ENCODE assay signal across 33 cellular contexts in the genomic region with DNA sequence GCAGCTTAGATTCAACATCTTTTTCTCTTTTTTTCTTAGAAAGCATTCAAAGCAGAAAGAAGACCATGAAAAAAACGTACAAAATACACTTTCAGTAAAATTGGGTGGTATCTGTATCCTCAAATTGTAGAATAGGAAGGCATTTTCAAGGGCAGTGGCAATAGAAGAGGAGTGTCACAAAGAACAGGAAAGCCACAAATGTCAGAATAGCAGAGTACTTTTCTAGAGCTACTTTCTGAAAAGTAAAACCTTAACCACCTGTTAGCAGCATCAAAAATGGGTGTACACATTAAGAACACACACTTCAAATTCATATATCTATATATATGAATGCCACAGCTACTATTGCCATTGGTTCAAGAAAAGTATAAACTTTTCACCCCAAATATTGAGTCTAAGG.
"Had no signal": no experiment of that assay in that cellular context is flagged by ENCODE, and none has a peak within 500 bp of the region (broad histone marks: within the 10 kb centered on the region; RNA-seq: fewer than 3 reads in every experiment).

No MANE protein-coding gene starts in this region.

- H3K4me3 Mint-ChIP-seq: activated B cell treated with CpG ODN at 0.5 μM for 24 hours; activated CD8-positive, alpha-beta T cell treated with anti-CD3 and anti-CD28 coated beads for 36 hours; activated naive CD8-positive, alpha-beta T cell; activated T-cell treated with anti-CD3 and anti-CD28 coated beads, Interleukin-2, amount 50 U/mL, for 4 hours; activated T-helper 17 cell treated with anti-CD3 and anti-CD28 coated beads, Interleukin-2, amount 50 U/mL, for 72 hours; central memory CD8-positive, alpha-beta T cell; dendritic cell treated with granulocyte-macrophage colony-stimulating factor and Interleukin-4, amounts not matched to agents 40 ng/mL and 50 ng/mL, for 4 days; endodermal cell; T-helper 17 cell; T-helper 2 cell treated with Interferon-gamma antibody and Interleukin-4, amounts not matched to agents 5 μg/mL and 100 μg/mL, for 36 hours had no signal

- ATAC-seq: activated CD4-positive, CD25-positive, alpha-beta regulatory T cell treated with anti-CD3 and anti-CD28 coated beads, Interleukin-2, amount 50 U/mL, for 24 hours; activated CD8-positive, alpha-beta T cell treated with anti-CD3 and anti-CD28 coated beads for 36 hours; activated T-cell treated with anti-CD3 and anti-CD28 coated beads, Interleukin-2, amount 50 U/mL, for 4 hours; activated T-helper 17 cell treated with anti-CD3 and anti-CD28 coated beads, Interleukin-2, amount 50 U/mL, for 72 hours; foreskin keratinocyte; gastrocnemius medialis; heart left ventricle; T-helper 17 cell had no signal

- H3K27me3 Mint-ChIP-seq: activated CD8-positive, alpha-beta T cell treated with anti-CD3 and anti-CD28 coated beads for 36 hours; activated naive CD8-positive, alpha-beta T cell; activated T-helper 17 cell treated with anti-CD3 and anti-CD28 coated beads, Interleukin-2, amount 50 U/mL, for 72 hours; central memory CD8-positive, alpha-beta T cell; dendritic cell treated with granulocyte-macrophage colony-stimulating factor and Interleukin-4, amounts not matched to agents 40 ng/mL and 50 ng/mL, for 4 days; T-helper 17 cell had no signal

- DNase-seq: activated B cell treated with CpG ODN at 0.5 μM for 24 hours; activated CD4-positive, alpha-beta T cell treated with anti-CD3 and anti-CD28 coated beads for 48 hours; activated CD4-positive, alpha-beta T cell treated with anti-CD3 and anti-CD28 coated beads, Interleukin-2, amount 50 U/mL, for 1 hour; activated CD4-positive, alpha-beta T cell treated with anti-CD3 and anti-CD28 coated beads, Interleukin-2, amount 50 U/mL, for 48 hours; activated CD8-positive, alpha-beta memory T cell treated with anti-CD3 and anti-CD28 coated beads for 24 hours; activated CD8-positive, alpha-beta T cell treated with anti-CD3 and anti-CD28 coated beads for 36 hours; activated effector memory CD4-positive, alpha-beta T cell treated with Interleukin-2 at 50 U/mL for 16 hours; activated gamma-delta T cell treated with Interleukin-2 at 50 U/mL for 16 hours; activated naive CD4-positive, alpha-beta T cell treated with anti-CD3 and anti-CD28 coated beads, Interleukin-2, amount 50 U/mL, for 16 hours; activated naive CD4-positive, alpha-beta T cell treated with Interleukin-2 at 50 U/mL for 16 hours; activated T-cell treated with anti-CD3 and anti-CD28 coated beads, Interleukin-2, amount 50 U/mL, for 4 hours; amniotic stem cell; anterior cingulate cortex; brain microvascular endothelial cell; dorsolateral prefrontal cortex; effector memory CD4-positive, alpha-beta T cell; endodermal cell; erythroblast; foreskin keratinocyte; gastrocnemius medialis; glutamatergic neuron; heart left ventricle; T-helper 17 cell; T1000; WERI-Rb-1 had no signal

- H3K4me3 ChIP-seq: coronary artery, dorsolateral prefrontal cortex, esophagus muscularis mucosa, gastrocnemius medialis, heart left ventricle had no signal

- H3K36me3 ChIP-seq: brain microvascular endothelial cell, esophagus muscularis mucosa, gastrocnemius medialis, heart left ventricle, WERI-Rb-1 had no signal

- H3K27ac Mint-ChIP-seq: activated B cell treated with CpG ODN at 0.5 μM for 24 hours; activated CD8-positive, alpha-beta T cell treated with anti-CD3 and anti-CD28 coated beads for 36 hours; activated naive CD8-positive, alpha-beta T cell; activated T-helper 17 cell treated with anti-CD3 and anti-CD28 coated beads, Interleukin-2, amount 50 U/mL, for 72 hours; dendritic cell treated with granulocyte-macrophage colony-stimulating factor and Interleukin-4, amounts not matched to agents 40 ng/mL and 50 ng/mL, for 4 days; endodermal cell; T-helper 17 cell; T-helper 2 cell treated with Interferon-gamma antibody and Interleukin-4, amounts not matched to agents 5 μg/mL and 100 μg/mL, for 36 hours had no signal

- H3K9me3 ChIP-seq: esophagus muscularis mucosa, gastrocnemius medialis had no signal

- H3K4me1 ChIP-seq: esophagus muscularis mucosa, gastrocnemius medialis, heart left ventricle had no signal

- H3K4me1 Mint-ChIP-seq: activated B cell treated with CpG ODN at 0.5 μM for 24 hours; activated T-helper 17 cell treated with anti-CD3 and anti-CD28 coated beads, Interleukin-2, amount 50 U/mL, for 72 hours; central memory CD8-positive, alpha-beta T cell; endodermal cell had no signal

- H3K27me3 ChIP-seq: brain microvascular endothelial cell, dorsolateral prefrontal cortex, esophagus muscularis mucosa, foreskin keratinocyte, gastrocnemius medialis, heart left ventricle had no signal

- H3K27ac ChIP-seq: brain microvascular endothelial cell, coronary artery, dorsolateral prefrontal cortex, esophagus muscularis mucosa, foreskin keratinocyte, gastrocnemius medialis, heart left ventricle had no signal
